1 cellular context compared by ENCODE assay signal in the genomic region with DNA sequence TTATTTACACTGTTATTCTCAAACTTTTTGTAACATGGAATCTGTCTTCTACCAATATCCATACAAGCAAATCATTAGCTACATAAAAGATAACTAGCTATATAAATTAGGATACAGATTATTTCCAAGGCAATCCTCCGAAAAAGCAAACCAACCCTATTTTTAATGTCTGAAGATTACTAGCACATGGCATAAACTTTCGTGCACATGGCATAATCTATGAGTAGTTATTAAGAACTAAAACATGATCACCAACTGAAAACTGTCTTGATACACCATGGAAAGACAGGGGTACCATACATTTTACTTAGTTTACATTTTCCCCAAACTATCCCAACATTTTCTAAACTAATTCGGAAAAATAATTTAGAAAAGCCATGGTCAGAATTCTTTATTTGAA.
A peak's percentile ranks its signal among the peaks of the same experiment; 100 is the strongest.
TF ChIP-seq lines count a peak whose summit lies in the region.

No MANE protein-coding gene starts in this region.

TF ChIP-seq in HepG2, 621 proteins besides CTCF, POLR2A, EP300 and RAD21 (continued from another document):
- TF ChIP-seq CERS6 (CRISPR knock-in tag; IDR thresholded peaks at IDR 0.05), result no peak
- TF ChIP-seq ZNF790 (CRISPR knock-in tag; IDR thresholded peaks at IDR 0.05; ENCODE audit: borderline replicate concordance), result no peak
- peak; percentile 99 for TF ChIP-seq MNT (IDR thresholded peaks at IDR 0.05)
